In genomic region chr1:6485140-6485936, GRCh38 we compare ENCODE assay signal across 1 cellular context.
TF ChIP-seq lines count a peak whose summit lies in the region.

No MANE protein-coding gene starts in this region.

TF ChIP-seq in GM12878, 131 proteins besides CTCF, POLR2A, EP300 and RAD21 (continued from another document):
- TF ChIP-seq, protein P1, sequence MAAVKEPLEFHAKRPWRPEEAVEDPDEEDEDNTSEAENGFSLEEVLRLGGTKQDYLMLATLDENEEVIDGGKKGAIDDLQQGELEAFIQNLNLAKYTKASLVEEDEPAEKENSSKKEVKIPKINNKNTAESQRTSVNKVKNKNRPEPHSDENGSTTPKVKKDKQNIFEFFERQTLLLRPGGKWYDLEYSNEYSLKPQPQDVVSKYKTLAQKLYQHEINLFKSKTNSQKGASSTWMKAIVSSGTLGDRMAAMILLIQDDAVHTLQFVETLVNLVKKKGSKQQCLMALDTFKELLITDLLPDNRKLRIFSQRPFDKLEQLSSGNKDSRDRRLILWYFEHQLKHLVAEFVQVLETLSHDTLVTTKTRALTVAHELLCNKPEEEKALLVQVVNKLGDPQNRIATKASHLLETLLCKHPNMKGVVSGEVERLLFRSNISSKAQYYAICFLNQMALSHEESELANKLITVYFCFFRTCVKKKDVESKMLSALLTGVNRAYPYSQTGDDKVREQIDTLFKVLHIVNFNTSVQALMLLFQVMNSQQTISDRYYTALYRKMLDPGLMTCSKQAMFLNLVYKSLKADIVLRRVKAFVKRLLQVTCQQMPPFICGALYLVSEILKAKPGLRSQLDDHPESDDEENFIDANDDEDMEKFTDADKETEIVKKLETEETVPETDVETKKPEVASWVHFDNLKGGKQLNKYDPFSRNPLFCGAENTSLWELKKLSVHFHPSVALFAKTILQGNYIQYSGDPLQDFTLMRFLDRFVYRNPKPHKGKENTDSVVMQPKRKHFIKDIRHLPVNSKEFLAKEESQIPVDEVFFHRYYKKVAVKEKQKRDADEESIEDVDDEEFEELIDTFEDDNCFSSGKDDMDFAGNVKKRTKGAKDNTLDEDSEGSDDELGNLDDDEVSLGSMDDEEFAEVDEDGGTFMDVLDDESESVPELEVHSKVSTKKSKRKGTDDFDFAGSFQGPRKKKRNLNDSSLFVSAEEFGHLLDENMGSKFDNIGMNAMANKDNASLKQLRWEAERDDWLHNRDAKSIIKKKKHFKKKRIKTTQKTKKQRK (IDR thresholded peaks at IDR 0.05; ENCODE audit: low read depth, low read length) = no peak
- peak; percentile 59 for TF ChIP-seq SUZ12 (IDR thresholded peaks at IDR 0.05; ENCODE audit: unreplicated experiment)
- TF ChIP-seq NFIC (IDR thresholded peaks at IDR 0.05; ENCODE audit: low read depth, low read length) = no peak
- TF ChIP-seq RB1 (IDR thresholded peaks at IDR 0.05; ENCODE audit: borderline replicate concordance) = no peak
